16 cellular contexts compared by ENCODE assay signal in the genomic region with DNA sequence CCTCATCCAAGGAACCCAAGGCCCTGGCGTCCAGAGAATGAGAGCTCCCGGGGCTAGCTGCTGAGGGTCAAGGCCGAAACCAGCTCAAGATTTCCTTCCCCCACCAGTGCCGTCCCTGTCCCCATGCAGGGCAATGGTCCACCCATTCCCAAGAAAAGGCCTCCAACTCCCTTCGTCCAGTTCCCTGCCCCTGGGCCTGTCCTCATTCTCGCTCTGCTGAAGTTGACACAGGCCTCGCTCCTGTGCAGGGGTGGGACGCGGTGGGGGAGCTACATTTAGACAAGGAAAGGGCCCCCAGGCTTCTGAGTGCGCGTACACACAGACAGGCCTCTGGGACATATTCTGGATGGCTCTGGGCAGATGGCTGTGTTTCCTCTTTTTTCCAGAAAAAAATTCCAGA.
DNase-seq lines count a peak whose midpoint lies in the region; ATAC-seq and TF ChIP-seq lines count a peak whose summit lies in the region.
"Had no signal": no experiment of that assay in that cellular context is flagged by ENCODE, and none has a peak within 500 bp of the region (broad histone marks: within the 10 kb centered on the region; RNA-seq: fewer than 3 reads in every experiment).

No MANE protein-coding gene starts in this region.

- H2BK15ac ChIP-seq in neuronal stem cell (ENCODE audit: low read length) = peak overlapping the region; percentile 24

- H3K9ac ChIP-seq in neuronal stem cell (ENCODE audit: low read depth, low read length, poor library complexity) = no peak overlapping the region

- no peak overlapping the region for H2BK120ac ChIP-seq in neuronal stem cell (ENCODE audit: low read depth, low read length)

- no peak overlapping the region for H3K4me2 ChIP-seq in neuronal stem cell (ENCODE audit: insufficient read depth, low read length, poor library complexity, severe bottlenecking)

- H2BK5ac ChIP-seq in neuronal stem cell (ENCODE audit: low read length) = no peak overlapping the region

- H3K27me3 ChIP-seq in cardiac muscle cell = no peaks in the 10 kb centered on the region
- H3K27me3 ChIP-seq in esophagus muscularis mucosa = no peaks in the 10 kb centered on the region
- H3K27me3 ChIP-seq in neuronal stem cell (ENCODE audit: control insufficient read depth in 3 of 3, insufficient read depth in 3 of 3, low read depth in 1 of 3, low read length in 3 of 3) = no peaks in the 10 kb centered on the region
- no peaks in the 10 kb centered on the region for H3K27me3 ChIP-seq in transverse colon
- H3K27me3 ChIP-seq: left lung had no signal

- TF ChIP-seq EP300 in esophagus muscularis mucosa (IDR thresholded peaks at IDR 0.05) (no peak), transverse colon (IDR thresholded peaks at IDR 0.05; ENCODE audit: low read depth) (no peak)

- H4K91ac ChIP-seq in neuronal stem cell (ENCODE audit: low read depth, low read length, poor library complexity) = no peak overlapping the region

- H3K27ac ChIP-seq in cardiac muscle cell = peak overlapping the region; percentile 66
- H3K27ac ChIP-seq in esophagus muscularis mucosa (replicated peaks in 1 of 4) = peak overlapping the region; percentile 20 to 41 (median 36)
- no peak overlapping the region for H3K27ac ChIP-seq in neuronal stem cell (replicated peaks; ENCODE audit: low read length)
- peak overlapping the region; percentile 8 to 53 (median 47) for H3K27ac ChIP-seq in transverse colon

- H4K8ac ChIP-seq in neuronal stem cell (ENCODE audit: low read depth, low read length) = peak overlapping the region; percentile 77

- in situ Hi-C loops in transverse colon (cut with MboI; ENCODE audit: low pct_ligation_motif_present in 1 of 4, low pct_unique_long_range_greater_than_20kb in 1 of 4, low sequenced_read_pairs in 3 of 4) = no loop called here

- no peak overlapping the region for H2BK12ac ChIP-seq in neuronal stem cell (ENCODE audit: low read length)

- peak overlapping the region; percentile 84 for H3K18ac ChIP-seq in neuronal stem cell (ENCODE audit: low read length)

- TF ChIP-seq CTCF in cardiac muscle cell (IDR thresholded peaks at IDR 0.05; ENCODE audit: low read depth, low read length) (no peak), esophagus muscularis mucosa (IDR thresholded peaks at IDR 0.05) (no peak), transverse colon (IDR thresholded peaks at IDR 0.05) (no peak)

- no peak overlapping the region for H2AFZ ChIP-seq in neuronal stem cell (ENCODE audit: low read length)

- 88% methylated on average over 11 of the region's 11 CpGs for WGBS in esophagus muscularis mucosa
- no CpG with 5 or more reads among the region's 11 CpGs for WGBS in neuronal stem cell (ENCODE audit: extremely low coverage in 2 of 2, insufficient read length in 2 of 2, insufficient replicate concordance in 1 of 2), 2 donors
- 66 to 84% methylated on average over 6 to 11 of the region's 11 CpGs for WGBS in transverse colon (ENCODE audit: low coverage in 1 of 2), 2 donors

- H3K4me3 ChIP-seq in cardiac muscle cell (no peak overlapping the region), esophagus muscularis mucosa (no peak overlapping the region), neuronal stem cell (ENCODE audit: low read length in 2 of 2) (no peak overlapping the region), transverse colon (no peak overlapping the region)
- H3K4me3 ChIP-seq: left lung had no signal

- H3K36me3 ChIP-seq in cardiac muscle cell = no peaks in the 10 kb centered on the region
- no peaks in the 10 kb centered on the region for H3K36me3 ChIP-seq in esophagus muscularis mucosa
- no peaks in the 10 kb centered on the region for H3K36me3 ChIP-seq in neuronal stem cell (replicated peaks in 1 of 2; ENCODE audit: control insufficient read depth in 2 of 2, insufficient read depth in 2 of 2, low read length in 2 of 2)
- H3K36me3 ChIP-seq in transverse colon = no peaks in the 10 kb centered on the region
- H3K36me3 ChIP-seq: left lung had no signal

- H3K23ac ChIP-seq in neuronal stem cell (ENCODE audit: low read depth, low read length, poor library complexity) = no peak overlapping the region

- no peak overlapping the region for H3K4ac ChIP-seq in neuronal stem cell (ENCODE audit: low read length)

- peak overlapping the region; percentile 47 for H2AK5ac ChIP-seq in neuronal stem cell (ENCODE audit: low read depth, low read length)

- H3K4me1 ChIP-seq in cardiac muscle cell (ENCODE audit: low read depth) = peaks cover 42% of the 10 kb centered on the region
- H3K4me1 ChIP-seq in esophagus muscularis mucosa = peaks cover 52 to 71% (median 64%) of the 10 kb centered on the region in 4 donors
- H3K4me1 ChIP-seq in neuronal stem cell (ENCODE audit: control insufficient read depth in 2 of 2, insufficient read depth in 1 of 2, low read depth in 1 of 2, low read length in 2 of 2) = peaks cover 20 to 29% of the 10 kb centered on the region in 2 donors
- H3K4me1 ChIP-seq in transverse colon = peaks cover 14 to 54% (median 27%) of the 10 kb centered on the region in 4 donors

- no peaks in the 10 kb centered on the region for H3K9me3 ChIP-seq in cardiac muscle cell (ENCODE audit: low read depth)
- no peaks in the 10 kb centered on the region for H3K9me3 ChIP-seq in esophagus muscularis mucosa
- no peaks in the 10 kb centered on the region for H3K9me3 ChIP-seq in neuronal stem cell (replicated peaks in 1 of 2; ENCODE audit: control insufficient read depth in 2 of 2, insufficient read depth in 1 of 2, low read depth in 1 of 2, low read length in 2 of 2)
- H3K9me3 ChIP-seq in transverse colon = no peaks in the 10 kb centered on the region
- H3K9me3 ChIP-seq: left lung had no signal

- H3K79me1 ChIP-seq in neuronal stem cell (ENCODE audit: low read depth, low read length) = no peaks in the 10 kb centered on the region

- TF ChIP-seq POLR2A in esophagus muscularis mucosa (IDR thresholded peaks at IDR 0.05; ENCODE audit: low read depth) (no peak), transverse colon (IDR thresholded peaks at IDR 0.05) (no peak)

- intact Hi-C loops in Right ventricle myocardium inferior (cut with DNase I) (loop anchor here (5.0 kb wide), 1 partner anchor 82 kb away; no protein-coding TSS in a partner anchor), esophagus muscularis mucosa (cut with DNase I) (no loop called here), transverse colon (cut with DNase I; ENCODE audit: low total_unique reads) (no loop called here)

- DNase-seq in cardiac muscle cell (ENCODE audit: low read depth in 1 of 2, low spot score in 1 of 2) (no peak), Right ventricle myocardium inferior (ENCODE audit: missing footprints) (no peak), esophagus muscularis mucosa (ENCODE audit: extremely low spot score) (no peak), neuronal stem cell (ENCODE audit: low spot score) (no peak), transverse colon (no peak)
- DNase-seq: activated CD4-positive, alpha-beta T cell treated with anti-CD3 and anti-CD28 coated beads, Interleukin-2, amount 10 ng/mL, durations not matched to agents 24 days and 14 days; activated naive CD8-positive, alpha-beta T cell treated with anti-CD3 and anti-CD28 coated beads, Interleukin-2, amount 10 ng/mL, durations not matched to agents 7 days and 5 days; activated T-cell treated with anti-CD3 and anti-CD28 coated beads, Interleukin-2, amount 50 U/mL, for 1 hour; CD8-positive, alpha-beta memory T cell; hypothalamus; left lung; NCI-H69; nucleus accumbens had no signal

- H3K14ac ChIP-seq in neuronal stem cell (ENCODE audit: low read length) = no peak overlapping the region

- ATAC-seq in Right ventricle myocardium inferior = no peak
- no peak for ATAC-seq in GM18498 (IDR thresholded peaks at IDR 0.05; ENCODE audit: unreplicated experiment)
- ATAC-seq in GM18870 (IDR thresholded peaks at IDR 0.05; ENCODE audit: unreplicated experiment) = no peak
- no peak for ATAC-seq in HG03457 (IDR thresholded peaks at IDR 0.05; ENCODE audit: unreplicated experiment)
